25 cellular contexts compared by ENCODE assay signal in the genomic region with DNA sequence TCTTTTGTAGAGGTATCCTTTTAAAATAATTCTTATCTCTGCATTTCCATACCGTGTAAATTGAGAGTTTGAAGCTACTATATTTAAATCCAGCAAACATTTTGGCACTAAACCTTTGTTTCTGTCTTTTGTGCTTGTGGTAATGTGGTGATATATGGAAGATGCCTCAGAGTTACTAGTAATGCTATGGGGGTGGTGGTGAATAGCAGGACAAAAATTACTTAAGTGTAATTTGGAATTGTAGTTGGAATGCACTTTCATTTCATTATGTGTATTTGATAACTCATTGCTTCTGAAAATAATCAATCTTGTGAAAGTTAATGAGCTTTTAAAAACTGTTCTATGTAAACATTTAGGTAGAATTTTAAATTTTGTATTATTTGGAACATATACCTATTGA.
DNase-seq lines count a peak whose midpoint lies in the region; ATAC-seq and TF ChIP-seq lines count a peak whose summit lies in the region.
"Had no signal": no experiment of that assay in that cellular context is flagged by ENCODE, and none has a peak within 500 bp of the region (broad histone marks: within the 10 kb centered on the region; RNA-seq: fewer than 3 reads in every experiment).

No MANE protein-coding gene starts in this region.

- H3F3A ChIP-seq in SK-N-SH (replicated peaks; ENCODE audit: insufficient read depth), result peaks cover 4% of the 10 kb centered on the region

- H3K9me3 ChIP-seq in SK-N-SH, result no peaks in the 10 kb centered on the region
- H3K9me3 ChIP-seq: A549, BE2C, BLaER1 had no signal

- H2AFZ ChIP-seq in SK-N-SH (ENCODE audit: low read depth), result no peak overlapping the region

- no peak overlapping the region for H3K9ac ChIP-seq in SK-N-SH
- H3K9ac ChIP-seq: BLaER1 had no signal

- no peaks in the 10 kb centered on the region for H3K79me2 ChIP-seq in SK-N-SH (ENCODE audit: insufficient read depth)

- no peaks in the 10 kb centered on the region for H3K27me3 ChIP-seq in SK-N-SH (ENCODE audit: insufficient read depth)
- H3K27me3 ChIP-seq: BE2C, BLaER1 had no signal

- TF ChIP-seq RAD21 in SK-N-SH (IDR thresholded peaks at IDR 0.05; ENCODE audit: low read length), result no peak

- H4K20me1 ChIP-seq in SK-N-SH (ENCODE audit: insufficient read depth), result no peaks in the 10 kb centered on the region
- H4K20me1 ChIP-seq: BLaER1 had no signal

- H3K27ac ChIP-seq in SK-N-SH (ENCODE audit: low read depth in 2 of 2, low read length in 1 of 2), result no peak overlapping the region; a peak in 1 of 4 replicates
- H3K27ac ChIP-seq: 22Rv1, A549, BLaER1 had no signal

- peak; percentile 45; the same call in 2 of the 3 replicates for ATAC-seq in SK-N-SH treated with all-trans-retinoic acid at 6 μM for 48 hours
- ATAC-seq: A549, GM12878 had no signal

- CTCF ChIA-PET in SK-N-SH (lab: Yijun Ruan, JAX), result interaction anchor here (1.0 to 1.2 kb wide), 2 partner anchors 21 to 24 kb away, joined by 3 read pairs; no protein-coding TSS in a partner anchor

- no peak for TF ChIP-seq CTCF in SK-N-SH (IDR thresholded peaks at IDR 0.05)

- TF ChIP-seq EP300 in SK-N-SH (IDR thresholded peaks at IDR 0.05; ENCODE audit: borderline replicate concordance in 1 of 2, low read depth in 1 of 2, low read length in 1 of 2), result no peak

- DNase-seq in SK-N-SH (no peak), amniotic epithelial cell (ENCODE audit: low read depth) (peak; percentile 57), skeletal muscle cell (ENCODE audit: low read depth) (peak; percentile 2), DMS 273 (lab: John Stamatoyannopoulos, UW; ENCODE audit: unreplicated experiment) (no peak), Kasumi-1 (lab: John Stamatoyannopoulos, UW) (no peak), AG08396 (ENCODE audit: low spot score) (no peak)
- DNase-seq: BE2C; C1 segment of cervical spinal cord; Calu3; CD4-positive, alpha-beta memory T cell; CD4-positive, CD25-positive, alpha-beta regulatory T cell; CD8-positive, alpha-beta memory T cell; COR-L47; DMS 273 treated with DMSO at 0.1 percent for 48 hours; DMS153; DMS53; DMS79; DND-41; EL; GDM1 had no signal

- H3K4me3 ChIP-seq in SK-N-SH (ENCODE audit: low read depth in 2 of 2, low read length in 1 of 2) (no peak overlapping the region), skeletal muscle cell (ENCODE audit: low read depth, low read length) (no peak overlapping the region)
- H3K4me3 ChIP-seq: A549, BLaER1, GM12878 had no signal

- POLR2A ChIA-PET in SK-N-SH (lab: Yijun Ruan, JAX), result no interaction called here

- WGBS in SK-N-SH (ENCODE audit: low lambda C conversion rate), result 48% methylated on average over 1 of the region's 1 CpG

- H3K36me3 ChIP-seq in SK-N-SH (replicated peaks in 1 of 2; ENCODE audit: control insufficient read depth in 1 of 2, insufficient read depth in 2 of 2, low read length in 1 of 2), result no peaks in the 10 kb centered on the region
- H3K36me3 ChIP-seq: BE2C, BLaER1 had no signal

- H3K9me2 ChIP-seq in SK-N-SH, result no peaks in the 10 kb centered on the region

- no peak overlapping the region for H3K4me2 ChIP-seq in SK-N-SH
- H3K4me2 ChIP-seq: A549, BLaER1 had no signal

- H3K4me1 ChIP-seq in SK-N-SH (ENCODE audit: control insufficient read depth in 1 of 2, insufficient read depth in 2 of 2, low read depth in 1 of 2, low read length in 1 of 2), result peaks cover 0 to 7% of the 10 kb centered on the region in 2 experiments; a peak in 2 of 4 replicates

TF ChIP-seq in SK-N-SH treated with all-trans-retinoic acid at 6 μM for 48 hours, 23 proteins besides CTCF, POLR2A, EP300 and RAD21 (continues in another document):
- TF ChIP-seq OSR1 (CRISPR knock-in tag; IDR thresholded peaks at IDR 0.05), result no peak
- no peak for TF ChIP-seq ZFP30 (CRISPR knock-in tag; IDR thresholded peaks at IDR 0.05)
- TF ChIP-seq, protein P1, sequence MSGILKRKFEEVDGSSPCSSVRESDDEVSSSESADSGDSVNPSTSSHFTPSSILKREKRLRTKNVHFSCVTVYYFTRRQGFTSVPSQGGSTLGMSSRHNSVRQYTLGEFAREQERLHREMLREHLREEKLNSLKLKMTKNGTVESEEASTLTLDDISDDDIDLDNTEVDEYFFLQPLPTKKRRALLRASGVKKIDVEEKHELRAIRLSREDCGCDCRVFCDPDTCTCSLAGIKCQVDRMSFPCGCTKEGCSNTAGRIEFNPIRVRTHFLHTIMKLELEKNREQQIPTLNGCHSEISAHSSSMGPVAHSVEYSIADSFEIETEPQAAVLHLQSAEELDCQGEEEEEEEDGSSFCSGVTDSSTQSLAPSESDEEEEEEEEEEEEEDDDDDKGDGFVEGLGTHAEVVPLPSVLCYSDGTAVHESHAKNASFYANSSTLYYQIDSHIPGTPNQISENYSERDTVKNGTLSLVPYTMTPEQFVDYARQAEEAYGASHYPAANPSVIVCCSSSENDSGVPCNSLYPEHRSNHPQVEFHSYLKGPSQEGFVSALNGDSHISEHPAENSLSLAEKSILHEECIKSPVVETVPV (CRISPR knock-in tag; IDR thresholded peaks at IDR 0.05), result no peak
- peak; percentile 65; the same call in 1 of the 2 replicates for TF ChIP-seq TOX (CRISPR knock-in tag; IDR thresholded peaks at IDR 0.05; ENCODE audit: borderline replicate concordance)
- no peak for TF ChIP-seq ARNTL (CRISPR knock-in tag; IDR thresholded peaks at IDR 0.05; ENCODE audit: borderline replicate concordance, low read depth)
- TF ChIP-seq, protein P2, sequence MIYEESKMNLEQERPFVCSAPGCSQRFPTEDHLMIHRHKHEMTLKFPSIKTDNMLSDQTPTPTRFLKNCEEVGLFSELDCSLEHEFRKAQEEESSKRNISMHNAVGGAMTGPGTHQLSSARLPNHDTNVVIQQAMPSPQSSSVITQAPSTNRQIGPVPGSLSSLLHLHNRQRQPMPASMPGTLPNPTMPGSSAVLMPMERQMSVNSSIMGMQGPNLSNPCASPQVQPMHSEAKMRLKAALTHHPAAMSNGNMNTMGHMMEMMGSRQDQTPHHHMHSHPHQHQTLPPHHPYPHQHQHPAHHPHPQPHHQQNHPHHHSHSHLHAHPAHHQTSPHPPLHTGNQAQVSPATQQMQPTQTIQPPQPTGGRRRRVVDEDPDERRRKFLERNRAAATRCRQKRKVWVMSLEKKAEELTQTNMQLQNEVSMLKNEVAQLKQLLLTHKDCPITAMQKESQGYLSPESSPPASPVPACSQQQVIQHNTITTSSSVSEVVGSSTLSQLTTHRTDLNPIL (CRISPR knock-in tag; IDR thresholded peaks at IDR 0.05; ENCODE audit: low read depth), result no peak

TF ChIP-seq in SK-N-SH, 30 proteins besides CTCF, POLR2A, EP300 and RAD21 (continues in another document):
- TF ChIP-seq RFX5 (IDR thresholded peaks at IDR 0.05; ENCODE audit: low read length), result no peak
- TF ChIP-seq, protein P3, sequence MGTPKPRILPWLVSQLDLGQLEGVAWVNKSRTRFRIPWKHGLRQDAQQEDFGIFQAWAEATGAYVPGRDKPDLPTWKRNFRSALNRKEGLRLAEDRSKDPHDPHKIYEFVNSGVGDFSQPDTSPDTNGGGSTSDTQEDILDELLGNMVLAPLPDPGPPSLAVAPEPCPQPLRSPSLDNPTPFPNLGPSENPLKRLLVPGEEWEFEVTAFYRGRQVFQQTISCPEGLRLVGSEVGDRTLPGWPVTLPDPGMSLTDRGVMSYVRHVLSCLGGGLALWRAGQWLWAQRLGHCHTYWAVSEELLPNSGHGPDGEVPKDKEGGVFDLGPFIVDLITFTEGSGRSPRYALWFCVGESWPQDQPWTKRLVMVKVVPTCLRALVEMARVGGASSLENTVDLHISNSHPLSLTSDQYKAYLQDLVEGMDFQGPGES (IDR thresholded peaks at IDR 0.05; ENCODE audit: low read depth, low read length), result no peak
- TF ChIP-seq MXI1 (IDR thresholded peaks at IDR 0.05; ENCODE audit: low read depth, low read length), result no peak
- TF ChIP-seq JUND (IDR thresholded peaks at IDR 0.05), result no peak
- no peak for TF ChIP-seq RCOR1 (IDR thresholded peaks at IDR 0.05; ENCODE audit: low read length)
- no peak for TF ChIP-seq FOXJ3 (CRISPR knock-in tag; IDR thresholded peaks at IDR 0.05)
- TF ChIP-seq MEF2A (IDR thresholded peaks at IDR 0.05; ENCODE audit: borderline replicate concordance, low read depth), result no peak
- no peak for TF ChIP-seq NRF1 (IDR thresholded peaks at IDR 0.05; ENCODE audit: low read depth, low read length)
- TF ChIP-seq YY1 (IDR thresholded peaks at IDR 0.05; ENCODE audit: low read depth), result no peak
- TF ChIP-seq, protein P4, sequence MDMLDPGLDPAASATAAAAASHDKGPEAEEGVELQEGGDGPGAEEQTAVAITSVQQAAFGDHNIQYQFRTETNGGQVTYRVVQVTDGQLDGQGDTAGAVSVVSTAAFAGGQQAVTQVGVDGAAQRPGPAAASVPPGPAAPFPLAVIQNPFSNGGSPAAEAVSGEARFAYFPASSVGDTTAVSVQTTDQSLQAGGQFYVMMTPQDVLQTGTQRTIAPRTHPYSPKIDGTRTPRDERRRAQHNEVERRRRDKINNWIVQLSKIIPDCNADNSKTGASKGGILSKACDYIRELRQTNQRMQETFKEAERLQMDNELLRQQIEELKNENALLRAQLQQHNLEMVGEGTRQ (IDR thresholded peaks at IDR 0.05; ENCODE audit: borderline replicate concordance, low read depth, low read length), result no peak
- TF ChIP-seq, protein P5, sequence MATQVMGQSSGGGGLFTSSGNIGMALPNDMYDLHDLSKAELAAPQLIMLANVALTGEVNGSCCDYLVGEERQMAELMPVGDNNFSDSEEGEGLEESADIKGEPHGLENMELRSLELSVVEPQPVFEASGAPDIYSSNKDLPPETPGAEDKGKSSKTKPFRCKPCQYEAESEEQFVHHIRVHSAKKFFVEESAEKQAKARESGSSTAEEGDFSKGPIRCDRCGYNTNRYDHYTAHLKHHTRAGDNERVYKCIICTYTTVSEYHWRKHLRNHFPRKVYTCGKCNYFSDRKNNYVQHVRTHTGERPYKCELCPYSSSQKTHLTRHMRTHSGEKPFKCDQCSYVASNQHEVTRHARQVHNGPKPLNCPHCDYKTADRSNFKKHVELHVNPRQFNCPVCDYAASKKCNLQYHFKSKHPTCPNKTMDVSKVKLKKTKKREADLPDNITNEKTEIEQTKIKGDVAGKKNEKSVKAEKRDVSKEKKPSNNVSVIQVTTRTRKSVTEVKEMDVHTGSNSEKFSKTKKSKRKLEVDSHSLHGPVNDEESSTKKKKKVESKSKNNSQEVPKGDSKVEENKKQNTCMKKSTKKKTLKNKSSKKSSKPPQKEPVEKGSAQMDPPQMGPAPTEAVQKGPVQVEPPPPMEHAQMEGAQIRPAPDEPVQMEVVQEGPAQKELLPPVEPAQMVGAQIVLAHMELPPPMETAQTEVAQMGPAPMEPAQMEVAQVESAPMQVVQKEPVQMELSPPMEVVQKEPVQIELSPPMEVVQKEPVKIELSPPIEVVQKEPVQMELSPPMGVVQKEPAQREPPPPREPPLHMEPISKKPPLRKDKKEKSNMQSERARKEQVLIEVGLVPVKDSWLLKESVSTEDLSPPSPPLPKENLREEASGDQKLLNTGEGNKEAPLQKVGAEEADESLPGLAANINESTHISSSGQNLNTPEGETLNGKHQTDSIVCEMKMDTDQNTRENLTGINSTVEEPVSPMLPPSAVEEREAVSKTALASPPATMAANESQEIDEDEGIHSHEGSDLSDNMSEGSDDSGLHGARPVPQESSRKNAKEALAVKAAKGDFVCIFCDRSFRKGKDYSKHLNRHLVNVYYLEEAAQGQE (IDR thresholded peaks at IDR 0.05; ENCODE audit: low read depth, low read length), result no peak

Comparison
In these comparisons a context has a peak if more than half of its experiments do, and no peak if none do; other contexts are left out.
1. DNase-seq: peak in amniotic epithelial cell (single experiment) and skeletal muscle cell (single experiment); none in SK-N-SH (single experiment), DMS 273 (single experiment), Kasumi-1 (0 of 2) and AG08396 (single experiment).